ENCODE assay signal across 9 cellular contexts in genomic region chr19:44754743-44755066, GRCh38. TPM values are rescaled to one million over a fixed set of nuclear protein-coding genes. Genes with fewer than 3 reads are reported as not detected.
DNase-seq lines count a peak whose midpoint lies in the region; ATAC-seq and TF ChIP-seq lines count a peak whose summit lies in the region.
"Had no signal": no experiment of that assay in that cellular context is flagged by ENCODE, and none has a peak within 500 bp of the region (broad histone marks: within the 10 kb centered on the region; RNA-seq: fewer than 3 reads in every experiment).

No MANE protein-coding gene starts in this region.

- no TSS peak for BruUV-seq in Calu3 (replicated peaks; lab: Mats Ljungman, UMichigan)
- no TSS peak for BruUV-seq in PC-9 (replicated peaks; lab: Mats Ljungman, UMichigan)

- peak overlapping the region; percentile 93 for H3K27ac Mint-ChIP-seq in Calu3 (ENCODE audit: unreplicated experiment)
- no peak overlapping the region for H3K27ac Mint-ChIP-seq in progenitor cell of endocrine pancreas

- H3K9me3 Mint-ChIP-seq in Calu3 (ENCODE audit: low read depth, unreplicated experiment) (no peaks in the 10 kb centered on the region), progenitor cell of endocrine pancreas (ENCODE audit: low read depth) (no peaks in the 10 kb centered on the region)

- peak overlapping the region; percentile 70; the same call in 1 of the 2 replicates for H3K27ac ChIP-seq in PC-9
- H3K27ac ChIP-seq in esophagus (ENCODE audit: low read depth in 2 of 2, low read length in 1 of 2) = peak overlapping the region; percentile 54 to 98

- H2AFZ ChIP-seq in PC-9 = peak overlapping the region; percentile 3; the same call in 1 of the 2 replicates

- H3K27me3 ChIP-seq in PC-9 (ENCODE audit: insufficient read depth, low read depth) = no peaks in the 10 kb centered on the region
- H3K27me3 ChIP-seq in esophagus (ENCODE audit: control insufficient read depth in 1 of 2, insufficient read depth in 2 of 2, low read length in 2 of 2) = no peaks in the 10 kb centered on the region

- ATAC-seq in GM21723 (IDR thresholded peaks at IDR 0.05; ENCODE audit: unreplicated experiment) (no peak), HG03457 (IDR thresholded peaks at IDR 0.05; ENCODE audit: unreplicated experiment) (no peak)

- intact Hi-C loops in Calu3 (cut with micrococcal nuclease; ENCODE audit: unreplicated experiment) (no loop called here), PC-9 (cut with micrococcal nuclease; ENCODE audit: unreplicated experiment) (no loop called here)

- peaks cover 44% of the 10 kb centered on the region for H3K4me1 ChIP-seq in PC-9 (replicated peaks; ENCODE audit: insufficient read depth)
- peaks cover 4 to 31% of the 10 kb centered on the region in 2 donors for H3K4me1 ChIP-seq in esophagus (ENCODE audit: control insufficient read depth in 2 of 2, insufficient read depth in 2 of 2, low read length in 1 of 2)

- H3K4me2 ChIP-seq in PC-9 = peak overlapping the region; percentile 75

- 17 to 21% methylated on average over 10 of the region's 10 CpGs for WGBS in esophagus, 2 donors

- POLR2A ChIA-PET in PC-9 (lab: Charles Lee; ENCODE audit: unreplicated experiment) = no interaction called here

- H3K36me3 ChIP-seq in PC-9 (ENCODE audit: low read depth) = peaks cover 23% of the 10 kb centered on the region
- peaks cover 4 to 44% of the 10 kb centered on the region in 2 donors for H3K36me3 ChIP-seq in esophagus (ENCODE audit: control insufficient read depth in 2 of 2, insufficient read depth in 2 of 2, low read length in 1 of 2)

- CTCF ChIA-PET in Calu3 (lab: Charles Lee) (interaction anchor here (2.2 to 3.1 kb wide), 2 partner anchors 16 to 30 kb away, joined by 20 to 26 read pairs; no protein-coding TSS in a partner anchor), PC-9 (lab: Charles Lee) (interaction anchor here (0.7 kb wide), 1 partner anchor 27 kb away, joined by 3 read pairs; no protein-coding TSS in a partner anchor)

- H3K36me3 Mint-ChIP-seq in Calu3 (ENCODE audit: insufficient read depth, unreplicated experiment) = peaks cover 88% of the 10 kb centered on the region
- H3K36me3 Mint-ChIP-seq in progenitor cell of endocrine pancreas (ENCODE audit: insufficient read depth) = no peaks in the 10 kb centered on the region

- H3K79me2 ChIP-seq in PC-9 (ENCODE audit: low read depth) = peaks cover 30% of the 10 kb centered on the region

- H3K4me1 Mint-ChIP-seq in Calu3 (ENCODE audit: low read depth, unreplicated experiment) = peaks cover 54% of the 10 kb centered on the region
- H3K4me1 Mint-ChIP-seq in progenitor cell of endocrine pancreas (ENCODE audit: low read depth) = peaks cover 18% of the 10 kb centered on the region

- H3F3A ChIP-seq in PC-9 (ENCODE audit: insufficient read depth, low read depth) = peaks cover 33% of the 10 kb centered on the region

- H3K9me3 ChIP-seq in PC-9 (ENCODE audit: insufficient read depth, low read depth) (no peaks in the 10 kb centered on the region), esophagus (ENCODE audit: control insufficient read depth in 2 of 2, insufficient read depth in 1 of 2, low read depth in 1 of 2, low read length in 1 of 2) (no peaks in the 10 kb centered on the region)

- H3K9me2 ChIP-seq in PC-9 (ENCODE audit: insufficient read depth) = no peaks in the 10 kb centered on the region

- DNase-seq in Calu3 = no peak
- DNase-seq in PC-9 = no peak
- DNase-seq in progenitor cell of endocrine pancreas (ENCODE audit: low spot score, unreplicated experiment) = no peak
- DNase-seq in COLO829 (ENCODE audit: low spot score) = no peak
- no peak for DNase-seq in LoVo (ENCODE audit: low spot score)
- DNase-seq: NCI-H1048 had no signal

- no peaks in the 10 kb centered on the region for H3K27me3 Mint-ChIP-seq in Calu3 (ENCODE audit: unreplicated experiment)
- peaks cover 56% of the 10 kb centered on the region for H3K27me3 Mint-ChIP-seq in progenitor cell of endocrine pancreas

- H4K20me1 ChIP-seq in PC-9 (ENCODE audit: insufficient read depth) = no peaks in the 10 kb centered on the region

- H3K4me3 Mint-ChIP-seq in Calu3 (ENCODE audit: low read depth, unreplicated experiment) = peak overlapping the region; percentile 67
- H3K4me3 Mint-ChIP-seq in progenitor cell of endocrine pancreas (ENCODE audit: low read depth) = peak overlapping the region; percentile 29

- no peak for TF ChIP-seq CTCF in Calu3 (IDR thresholded peaks at IDR 0.05; ENCODE audit: unreplicated experiment)
- no peak for TF ChIP-seq CTCF in PC-9 (conservative IDR thresholded peaks at IDR 0.05)
- TF ChIP-seq CTCF in progenitor cell of endocrine pancreas (IDR thresholded peaks at IDR 0.05; ENCODE audit: unreplicated experiment) = no peak

- peak overlapping the region; percentile 43 for H3K4me3 ChIP-seq in PC-9
- peak overlapping the region in 1 of 2 donors; percentile 42 for H3K4me3 ChIP-seq in esophagus (ENCODE audit: low read depth in 1 of 2, low read length in 2 of 2)

RNA-seq across cellular contexts. Expression of gene BCL3, which starts 6.2 kb away (rescaled TPM):
- total RNA-seq in Calu3 (2022) (37.7 and 41.5 TPM in 2 replicates), PC-9 (2021) (36.1 and 38.9 TPM in 2 replicates), progenitor cell of endocrine pancreas (2.9 and 3.8 TPM in 2 replicates)
- polyA plus RNA-seq in esophagus = 100 to 1,000 TPM in 1 of 2 donors, 10 to 100 TPM in 1; 64.5 to 107 TPM

RNA-seq across cellular contexts. Expression of gene CBLC, which starts 23.0 kb away (rescaled TPM):
- total RNA-seq in Calu3 (2022) = 54.3 and 63.1 TPM in 2 replicates
- 53.6 and 68.8 TPM in 2 replicates for total RNA-seq in PC-9 (2021)
- 10 to 100 TPM; 35.0 to 39.4 TPM for polyA plus RNA-seq in esophagus
- total RNA-seq in progenitor cell of endocrine pancreas = 15.4 and 16.2 TPM in 2 replicates

RNA-seq across cellular contexts. Expression of gene BCAM, which starts 54.2 kb away (rescaled TPM):
- 30.0 and 31.2 TPM in 2 replicates for total RNA-seq in Calu3 (2022)
- 146 and 199 TPM in 2 replicates for total RNA-seq in PC-9 (2021)
- 10 to 100 TPM; 18.0 to 22.1 TPM for polyA plus RNA-seq in esophagus
- total RNA-seq in progenitor cell of endocrine pancreas = 197 and 211 TPM in 2 replicates

RNA-seq across cellular contexts. Expression of gene CEACAM16, which starts 55.8 kb away (rescaled TPM):
- total RNA-seq in Calu3 (2022) (0.38 TPM in 1 of 2 replicates, not detected in the other), PC-9 (2021) (not detected in 2 replicates), progenitor cell of endocrine pancreas (not detected in 2 replicates)
- polyA plus RNA-seq in esophagus = under 1 TPM in 1 of 2 donors, not detected in 1; 0.16 TPM
